In genomic region chr1:21143752-21144151, GRCh38 we compare ENCODE assay signal across 27 cellular contexts.
"Had no signal": no experiment of that assay in that cellular context is flagged by ENCODE, and none has a peak within 500 bp of the region (broad histone marks: within the 10 kb centered on the region; RNA-seq: fewer than 3 reads in every experiment).

No MANE protein-coding gene starts in this region.

- DNase-seq: activated effector memory CD4-positive, alpha-beta T cell treated with anti-CD3 and anti-CD28 coated beads, Interleukin-2, amount 50 U/mL, for 16 hours; activated effector memory CD4-positive, alpha-beta T cell treated with Interleukin-2 at 50 U/mL for 16 hours; activated gamma-delta T cell; activated gamma-delta T cell treated with Interleukin-2 at 50 U/mL for 16 hours; activated naive CD4-positive, alpha-beta T cell; activated naive CD4-positive, alpha-beta T cell treated with anti-CD3 and anti-CD28 coated beads for 36 hours; activated naive CD4-positive, alpha-beta T cell treated with anti-CD3 and anti-CD28 coated beads, Interleukin-2, amount 10 ng/mL, durations not matched to agents 7 days and 5 days; activated naive CD4-positive, alpha-beta T cell treated with anti-CD3 and anti-CD28 coated beads, Interleukin-2, amount 50 U/mL, for 16 hours; activated naive CD4-positive, alpha-beta T cell treated with Interleukin-2 at 50 U/mL for 16 hours; activated naive CD8-positive, alpha-beta T cell treated with anti-CD3 and anti-CD28 coated beads for 36 hours; activated naive CD8-positive, alpha-beta T cell treated with anti-CD3 and anti-CD28 coated beads, Interleukin-2, amount 10 ng/mL, durations not matched to agents 7 days and 5 days; activated naive CD8-positive, alpha-beta T cell treated with anti-CD3 and anti-CD28 coated beads, Interleukin-2, amount 50 U/mL, for 24 hours; activated T-cell treated with anti-CD3 and anti-CD28 coated beads, Interleukin-2, amount 50 U/mL, for 1 hour; activated T-cell treated with anti-CD3 and anti-CD28 coated beads, Interleukin-2, amount 50 U/mL, for 24 hours; activated T-cell treated with anti-CD3 and anti-CD28 coated beads, Interleukin-2, amount 50 U/mL, for 4 hours; activated T-cell treated with anti-CD3 and anti-CD28 coated beads, Interleukin-2, amount 50 U/mL, for 48 hours; activated T-cell treated with anti-CD3 and anti-CD28 coated beads, Interleukin-2, amount 50 U/mL, for 72 hours; amniotic stem cell; aorta; body of pancreas; brain microvascular endothelial cell; caudate nucleus; central memory CD4-positive, alpha-beta T cell; cerebellar nuclear complex had no signal

- H3K36me3 ChIP-seq: breast epithelium, cardiac muscle cell had no signal

- H3K9me3 ChIP-seq: ascending aorta, body of pancreas, breast epithelium had no signal

- H3K27me3 ChIP-seq: ascending aorta, body of pancreas, brain microvascular endothelial cell, breast epithelium, cardiac muscle cell had no signal

- H3K4me1 ChIP-seq: ascending aorta, body of pancreas, breast epithelium had no signal

- H3K27ac ChIP-seq: ascending aorta, body of pancreas, brain microvascular endothelial cell, breast epithelium, cardiac muscle cell had no signal

- H3K4me3 ChIP-seq: ascending aorta, body of pancreas, breast epithelium, cardiac muscle cell had no signal
